ENCODE assay signal across 8 cellular contexts in genomic region chr5:472656-473343, GRCh38. TPM values are rescaled to one million over a fixed set of nuclear protein-coding genes. Genes with fewer than 3 reads are reported as not detected.
A peak's percentile ranks its signal among the peaks of the same experiment; 100 is the strongest.
DNase-seq lines count a peak whose midpoint lies in the region; ATAC-seq, FAIRE-seq and TF ChIP-seq lines count a peak whose summit lies in the region.

No MANE protein-coding gene starts in this region.

- H3K9me3 Mint-ChIP-seq in astrocyte (ENCODE audit: unreplicated experiment): no peaks in the 10 kb centered on the region

- peaks cover 28% of the 10 kb centered on the region for H4K20me1 ChIP-seq in astrocyte (ENCODE audit: insufficient read depth, low read length)
- H4K20me1 ChIP-seq in hepatocyte (ENCODE audit: insufficient read depth, poor library complexity, severe bottlenecking): peaks cover 5% of the 10 kb centered on the region

- no peak for FAIRE-seq in astrocyte (lab: Jason Lieb, UNC)

- H3K4me3 Mint-ChIP-seq in astrocyte (ENCODE audit: unreplicated experiment): peak overlapping the region; percentile 74

- H3K36me3 Mint-ChIP-seq in astrocyte (ENCODE audit: low read depth, unreplicated experiment): peaks cover 8% of the 10 kb centered on the region

- H3K79me2 ChIP-seq in astrocyte (ENCODE audit: insufficient read depth, low read length) (peaks cover 20% of the 10 kb centered on the region), hepatocyte (peaks cover 18% of the 10 kb centered on the region)

- DNase-seq in NCI-H146 treated with DMSO at 0.1 percent for 48 hours (lab: John Stamatoyannopoulos, UW; ENCODE audit: unreplicated experiment): peak; percentile 74
- peak; percentile 76 for DNase-seq in T-helper 22 cell (ENCODE audit: low read depth)
- peak; percentile 50 for DNase-seq in astrocyte (ENCODE audit: low read depth)
- peak; percentile 94 for DNase-seq in hepatocyte (ENCODE audit: low spot score)
- peak; percentile 89 for DNase-seq in retina
- DNase-seq in aorta: peak; percentile 91 to 97

- H3K27ac Mint-ChIP-seq in astrocyte (ENCODE audit: unreplicated experiment): no peak overlapping the region

- H3K4me1 ChIP-seq in astrocyte (ENCODE audit: insufficient read depth, low read length): peaks cover 17% of the 10 kb centered on the region
- peaks cover 20% of the 10 kb centered on the region for H3K4me1 ChIP-seq in hepatocyte (ENCODE audit: insufficient read depth)
- H3K4me1 ChIP-seq in aorta (ENCODE audit: control insufficient read depth in 1 of 2, insufficient read depth in 2 of 2, low read length in 2 of 2): no peaks in the 10 kb centered on the region

- intact Hi-C loops in aorta (cut with DNase I): loop anchor here in 1 of 2 donors (10.0 kb wide), 1 partner anchor 142 kb away; the partner anchor contains the start of gene CEP72

- WGBS in hepatocyte (ENCODE audit: low lambda C conversion rate, missing lambda C conversion rate): 1% methylated on average over 36 of the region's 106 CpGs
- 0 to 1% methylated on average over 46 to 106 of the region's 106 CpGs for WGBS in aorta, 2 donors

- H2AFZ ChIP-seq in astrocyte (ENCODE audit: low read depth, low read length) (peak overlapping the region; percentile 63), hepatocyte (peak overlapping the region; percentile 96)

- peaks cover 8% of the 10 kb centered on the region for H3K36me3 ChIP-seq in astrocyte (ENCODE audit: insufficient read depth, low read length)
- H3K36me3 ChIP-seq in hepatocyte (replicated peaks; ENCODE audit: insufficient read depth, low read depth): no peaks in the 10 kb centered on the region
- no peaks in the 10 kb centered on the region for H3K36me3 ChIP-seq in aorta (ENCODE audit: control insufficient read depth in 1 of 2, insufficient read depth in 2 of 2, low read length in 1 of 2)

- peak overlapping the region; percentile 98 for H3K4me2 ChIP-seq in astrocyte (ENCODE audit: low read length)
- H3K4me2 ChIP-seq in hepatocyte: peak overlapping the region; percentile 100

- ATAC-seq in GM18498 (IDR thresholded peaks at IDR 0.05; ENCODE audit: unreplicated experiment) (peak; percentile 66), HG02840 (IDR thresholded peaks at IDR 0.05; ENCODE audit: low FRiP score, unreplicated experiment) (peak; percentile 68), aorta (ENCODE audit: low FRiP score) (peak; percentile 89)

- peak overlapping the region; percentile 88 for H3K9ac ChIP-seq in astrocyte (ENCODE audit: low read length)

- H3K9me2 ChIP-seq in hepatocyte (replicated peaks; ENCODE audit: insufficient read depth): no peaks in the 10 kb centered on the region

- peaks cover 4% of the 10 kb centered on the region for H3K4me1 Mint-ChIP-seq in astrocyte (ENCODE audit: low read depth, unreplicated experiment)

- TF ChIP-seq CTCF in astrocyte (IDR thresholded peaks at IDR 0.05; ENCODE audit: insufficient read depth, low read depth, low read length): no peak
- TF ChIP-seq CTCF in hepatocyte (IDR thresholded peaks at IDR 0.05; ENCODE audit: poor library complexity): no peak

- peaks cover 8% of the 10 kb centered on the region for H3K27me3 Mint-ChIP-seq in astrocyte (ENCODE audit: low read depth, unreplicated experiment)

- H3K9me3 ChIP-seq in astrocyte (ENCODE audit: insufficient read depth, low read depth, low read length) (no peaks in the 10 kb centered on the region), hepatocyte (ENCODE audit: low read depth) (no peaks in the 10 kb centered on the region), aorta (ENCODE audit: control insufficient read depth, low read length) (no peaks in the 10 kb centered on the region)

- H3K4me3 ChIP-seq in astrocyte (ENCODE audit: insufficient read depth, low read depth, low read length): peak overlapping the region; percentile 78
- H3K4me3 ChIP-seq in hepatocyte: peak overlapping the region; percentile 98
- H3K4me3 ChIP-seq in aorta (ENCODE audit: low read length in 2 of 2): peak overlapping the region; percentile 71 to 82

- H3K27ac ChIP-seq in astrocyte (ENCODE audit: low read depth, low read length) (peak overlapping the region; percentile 73), hepatocyte (peak overlapping the region; percentile 85), aorta (ENCODE audit: low read depth in 1 of 2, low read length in 2 of 2) (no peak overlapping the region)

- peaks cover 6% of the 10 kb centered on the region for H3K27me3 ChIP-seq in astrocyte (ENCODE audit: insufficient read depth, low read length)
- H3K27me3 ChIP-seq in hepatocyte: peaks cover 3% of the 10 kb centered on the region
- no peaks in the 10 kb centered on the region for H3K27me3 ChIP-seq in aorta (ENCODE audit: control insufficient read depth in 1 of 2, insufficient read depth in 2 of 2, low read length in 1 of 2)

RNA-seq across cellular contexts. Expression of gene EXOC3, which starts 29.8 kb away (rescaled TPM):
- total RNA-seq in astrocyte: 36.7 and 37.9 TPM in 2 replicates
- 30.9 and 38.3 TPM in 2 replicates for total RNA-seq in hepatocyte
- 36.1 and 45.3 TPM in 2 replicates for polyA plus RNA-seq in hepatocyte
- 10 to 100 TPM; 54.6 to 65.2 TPM for total RNA-seq in aorta
- 10 to 100 TPM; 31.3 to 88.9 TPM for polyA plus RNA-seq in aorta

RNA-seq across cellular contexts. Expression of gene SLC9A3, which starts 51.4 kb away (rescaled TPM):
- total RNA-seq in astrocyte (1.0 and 1.1 TPM in 2 replicates), hepatocyte (6.7 and 7.4 TPM in 2 replicates), aorta (under 1 TPM; 0.93 to 0.97 TPM)
- polyA plus RNA-seq in hepatocyte (4.8 and 5.4 TPM in 2 replicates), aorta (1 to 10 TPM in 1 of 2 donors, under 1 TPM in 1; 0.59 to 4.3 TPM)

Comparison
In these comparisons a context has a peak if more than half of its experiments do, and no peak if none do; other contexts are left out.
1. H3K27ac ChIP-seq: peak in astrocyte (single experiment) and hepatocyte (single experiment); none in aorta (0 of 2).
2. Peak in every context shown above with its lines, with median percentiles within 50 percentile points of each other: ATAC-seq, DNase-seq and H3K4me3 ChIP-seq.